Comparison of ENCODE assay signal across 9 cellular contexts in the genomic region with DNA sequence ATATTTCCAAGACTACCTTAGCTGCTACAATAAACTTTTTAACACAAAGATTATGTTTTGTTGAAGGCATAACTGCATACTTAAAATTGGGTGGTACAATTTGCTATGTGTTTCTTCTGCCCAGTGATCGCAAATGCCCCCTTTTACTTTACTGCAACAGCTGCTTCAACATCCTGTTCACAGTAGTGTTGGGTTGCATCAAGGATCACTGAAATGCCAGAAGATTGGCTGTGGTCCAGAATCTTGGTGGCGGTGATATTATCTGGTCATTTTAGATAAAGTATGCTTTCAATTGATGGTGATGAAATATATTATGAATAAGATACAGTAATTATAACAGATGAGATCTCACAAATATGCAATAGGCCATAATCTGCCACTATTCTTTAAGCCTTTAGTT.
"Had no signal": no experiment of that assay in that cellular context is flagged by ENCODE, and none has a peak within 500 bp of the region (broad histone marks: within the 10 kb centered on the region; RNA-seq: fewer than 3 reads in every experiment).

No MANE protein-coding gene starts in this region.

- H3K9me3 ChIP-seq: esophagus squamous epithelium, thyroid gland had no signal

- H3K4me3 ChIP-seq: esophagus squamous epithelium, thyroid gland had no signal

- H3K27me3 ChIP-seq: esophagus squamous epithelium, thyroid gland had no signal

- DNase-seq: activated B cell treated with CpG ODN at 0.5 μM for 24 hours; activated CD4-positive, alpha-beta T cell treated with anti-CD3 and anti-CD28 coated beads, Interleukin-2, amount 10 ng/mL, durations not matched to agents 7 days and 5 days; activated CD8-positive, alpha-beta memory T cell treated with anti-CD3 and anti-CD28 coated beads for 24 hours; activated naive CD4-positive, alpha-beta T cell treated with Interleukin-2 at 50 U/mL for 16 hours; esophagus squamous epithelium; foreskin fibroblast; glutamatergic neuron; small intestine; thyroid gland had no signal

- H3K36me3 ChIP-seq: esophagus squamous epithelium, thyroid gland had no signal

- H3K4me1 ChIP-seq: esophagus squamous epithelium, thyroid gland had no signal

- H3K27ac ChIP-seq: esophagus squamous epithelium, thyroid gland had no signal
